Comparison of ENCODE assay signal across 18 cellular contexts in the genomic region with DNA sequence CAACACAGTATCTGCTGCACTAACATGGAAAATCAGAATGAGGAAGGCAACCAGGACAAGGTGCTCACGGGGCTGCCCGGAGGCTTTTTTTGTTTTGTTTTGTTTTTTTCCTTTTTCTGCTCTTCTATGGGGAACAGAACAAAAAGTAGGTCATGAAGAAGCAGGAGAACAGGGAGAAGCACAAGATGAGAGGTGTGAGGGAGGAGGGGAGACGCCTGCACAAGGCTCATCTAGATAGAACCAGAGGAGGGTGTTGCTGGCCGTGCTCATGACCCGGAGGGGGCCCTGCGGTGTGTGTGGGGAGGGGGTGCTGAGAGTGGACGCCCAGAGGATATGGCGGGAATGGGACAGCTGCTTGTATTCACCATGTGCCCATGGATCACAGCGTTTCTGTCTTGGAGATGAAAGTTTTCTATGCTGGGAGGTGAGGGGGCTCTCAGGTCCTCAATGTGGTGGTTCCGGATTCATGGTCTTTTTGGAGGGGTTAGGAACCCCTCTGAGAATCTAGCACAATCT.
DNase-seq lines count a peak whose midpoint lies in the region; ATAC-seq and TF ChIP-seq lines count a peak whose summit lies in the region.
"Had no signal": no experiment of that assay in that cellular context is flagged by ENCODE, and none has a peak within 500 bp of the region (broad histone marks: within the 10 kb centered on the region; RNA-seq: fewer than 3 reads in every experiment).

No MANE protein-coding gene starts in this region.

- H3K27me3 ChIP-seq in SJSA1 (replicated peaks) = no peaks in the 10 kb centered on the region
- no peaks in the 10 kb centered on the region for H3K27me3 ChIP-seq in endodermal cell (ENCODE audit: control insufficient read depth, insufficient read depth, low read length, poor library complexity, severe bottlenecking)

- peaks cover 3% of the 10 kb centered on the region; the same call in 1 of the 2 replicates for H3K9me3 ChIP-seq in ES-I3 (ENCODE audit: control insufficient read depth, insufficient read depth, low read length)
- peaks cover 5% of the 10 kb centered on the region; the same call in 1 of the 2 replicates for H3K9me3 ChIP-seq in SJSA1 (replicated peaks)
- H3K9me3 ChIP-seq in endodermal cell (ENCODE audit: control insufficient read depth, low read length) = no peaks in the 10 kb centered on the region
- H3K9me3 ChIP-seq: Caco-2, mucosa of descending colon, neutrophil had no signal

- no peak overlapping the region for H3K4me3 Mint-ChIP-seq in endodermal cell

- intact Hi-C loops in sciatic nerve (cut with DNase I) = no loop called here

- peaks cover 2% of the 10 kb centered on the region for H3K9me3 Mint-ChIP-seq in endodermal cell

- peaks cover 21% of the 10 kb centered on the region for H3K27me3 Mint-ChIP-seq in endodermal cell (ENCODE audit: insufficient read depth)

- peak overlapping the region; percentile 29; the same call in 1 of the 2 replicates for H3K9ac ChIP-seq in ES-I3 (ENCODE audit: low read depth, low read length)
- H3K9ac ChIP-seq in endodermal cell (ENCODE audit: extremely low read depth, low read length, poor library complexity, severe bottlenecking) = no peak overlapping the region

- DNase-seq in SJSA1 (ENCODE audit: low read depth in 1 of 2, low spot score in 2 of 2) (no peak), fibroblast of mammary gland (ENCODE audit: low read depth) (no peak), sciatic nerve (ENCODE audit: low spot score) (peak; percentile 34), endodermal cell (no peak), NCI-H128 (lab: John Stamatoyannopoulos, UW; ENCODE audit: unreplicated experiment) (no peak), LoVo (ENCODE audit: low spot score) (no peak)
- DNase-seq: activated CD4-positive, alpha-beta T cell treated with anti-CD3 and anti-CD28 coated beads for 48 hours; activated CD8-positive, alpha-beta memory T cell treated with anti-CD3 and anti-CD28 coated beads, Interleukin-2, amount 50 U/mL, for 4 hours; activated gamma-delta T cell treated with Interleukin-2 at 50 U/mL for 16 hours; Caco-2; foreskin melanocyte; mucosa of descending colon; NCI-H446; stimulated activated CD4-positive, alpha-beta T cell treated with anti-CD3 and anti-CD28 coated beads, Interleukin-4, amount 100 ng/mL, for 24 hours; SW 1271 had no signal

- H3K36me3 Mint-ChIP-seq in endodermal cell (ENCODE audit: low read depth) = no peaks in the 10 kb centered on the region

- H3K4me3 ChIP-seq in SJSA1 (peak overlapping the region; percentile 16), fibroblast of mammary gland (ENCODE audit: control insufficient read depth, low read depth, low read length) (peak overlapping the region; percentile 28), endodermal cell (ENCODE audit: low read length) (no peak overlapping the region)
- H3K4me3 ChIP-seq: mucosa of descending colon had no signal

- H3K36me3 ChIP-seq in ES-I3 (ENCODE audit: insufficient read depth, low read length) = no peaks in the 10 kb centered on the region
- H3K36me3 ChIP-seq in SJSA1 = no peaks in the 10 kb centered on the region
- H3K36me3 ChIP-seq in endodermal cell (ENCODE audit: control insufficient read depth, insufficient read depth, low read length) = no peaks in the 10 kb centered on the region
- H3K36me3 ChIP-seq: neutrophil had no signal

- 84% methylated on average over 10 of the region's 10 CpGs; no CpG with 5 or more reads in 1 of the 2 experiments for WGBS in endodermal cell (ENCODE audit: insufficient coverage in 1 of 2, insufficient read length in 1 of 2), 2 experiments

- ATAC-seq in sciatic nerve = peak; percentile 23
- no peak for ATAC-seq in GM18909 (IDR thresholded peaks at IDR 0.05; ENCODE audit: poor library complexity, unreplicated experiment)
- ATAC-seq: mucosa of descending colon had no signal

- H3K4me1 Mint-ChIP-seq in endodermal cell = peaks cover 31% of the 10 kb centered on the region

- H3K27ac ChIP-seq in SJSA1 = no peak overlapping the region
- H3K27ac ChIP-seq in endodermal cell (ENCODE audit: low read depth, low read length) = no peak overlapping the region
- H3K27ac ChIP-seq: neutrophil had no signal

- no peak overlapping the region for H3K27ac Mint-ChIP-seq in endodermal cell

- H3K4me1 ChIP-seq in ES-I3 (ENCODE audit: insufficient read depth, low read length) (peaks cover 23% of the 10 kb centered on the region; the same call in 1 of the 2 replicates), SJSA1 (replicated peaks) (peaks cover 26% of the 10 kb centered on the region), endodermal cell (ENCODE audit: control insufficient read depth, insufficient read depth, low read length) (no peaks in the 10 kb centered on the region)
- H3K4me1 ChIP-seq: Caco-2 had no signal

- TF ChIP-seq CTCF in fibroblast of mammary gland (conservative IDR thresholded peaks at IDR 0.05; ENCODE audit: control insufficient read depth, insufficient read depth, low read depth, low read length) (no peak), endodermal cell (conservative IDR thresholded peaks at IDR 0.05) (no peak)
